In genomic region chr5:110478899-110479298, GRCh38 we compare ENCODE assay signal across 15 cellular contexts.
DNase-seq lines count a peak whose midpoint lies in the region; TF ChIP-seq lines count a peak whose summit lies in the region.
"Had no signal": no experiment of that assay in that cellular context is flagged by ENCODE, and none has a peak within 500 bp of the region (broad histone marks: within the 10 kb centered on the region; RNA-seq: fewer than 3 reads in every experiment).

No MANE protein-coding gene starts in this region.

- no peaks in the 10 kb centered on the region for H3K27me3 Mint-ChIP-seq in endodermal cell (ENCODE audit: insufficient read depth)
- H3K27me3 Mint-ChIP-seq: CD4-positive, CD25-positive, alpha-beta regulatory T cell had no signal

- no peaks in the 10 kb centered on the region for H3K27me3 ChIP-seq in endodermal cell (ENCODE audit: control insufficient read depth, insufficient read depth, low read length, poor library complexity, severe bottlenecking)
- H3K27me3 ChIP-seq: SJCRH30, tibial nerve had no signal

- H3K27ac ChIP-seq in endodermal cell (ENCODE audit: low read depth, low read length): no peak overlapping the region
- H3K27ac ChIP-seq: epithelial cell of prostate, left ventricle myocardium inferior, SJCRH30, tibial nerve had no signal

- H3K36me3 Mint-ChIP-seq in endodermal cell (ENCODE audit: low read depth): no peaks in the 10 kb centered on the region
- H3K36me3 Mint-ChIP-seq: CD4-positive, CD25-positive, alpha-beta regulatory T cell had no signal

- DNase-seq in AG10803 (ENCODE audit: low read depth) (peak; percentile 96), LHCN-M2 (ENCODE audit: low read depth) (peak; percentile 90), amniotic stem cell (lab: John Stamatoyannopoulos, UW) (peak; percentile 91), iris pigment epithelial cell (ENCODE audit: low read depth) (peak; percentile 76), NCI-H446 treated with DMSO at 0.1 percent for 48 hours (lab: John Stamatoyannopoulos, UW) (no peak), OCI-M2 (lab: John Stamatoyannopoulos, UW; ENCODE audit: unreplicated experiment) (no peak), endodermal cell (no peak)
- DNase-seq in stimulated activated CD4-positive, alpha-beta T cell treated with anti-CD3 and anti-CD28 coated beads, Interleukin-12 subunit alpha, Interleukin-12 subunit beta, amount 100 ng/mL, for 4 hours: no peak
- DNase-seq: anterior cingulate cortex; CD4-positive, CD25-positive, alpha-beta regulatory T cell; left ventricle myocardium inferior; NCI-H2029 had no signal

- H3K9ac ChIP-seq in endodermal cell (ENCODE audit: extremely low read depth, low read length, poor library complexity, severe bottlenecking): no peak overlapping the region

- no peak overlapping the region for H3K27ac Mint-ChIP-seq in endodermal cell
- H3K27ac Mint-ChIP-seq: CD4-positive, CD25-positive, alpha-beta regulatory T cell had no signal

- peaks cover 9% of the 10 kb centered on the region for H3K4me1 Mint-ChIP-seq in endodermal cell
- H3K4me1 Mint-ChIP-seq: CD4-positive, CD25-positive, alpha-beta regulatory T cell had no signal

- no peaks in the 10 kb centered on the region for H3K9me3 Mint-ChIP-seq in endodermal cell

- TF ChIP-seq CTCF in AG10803 (conservative IDR thresholded peaks at IDR 0.05; ENCODE audit: low read length): no peak
- TF ChIP-seq CTCF in endodermal cell (conservative IDR thresholded peaks at IDR 0.05): no peak

- no peaks in the 10 kb centered on the region for H3K4me1 ChIP-seq in endodermal cell (ENCODE audit: control insufficient read depth, insufficient read depth, low read length)
- H3K4me1 ChIP-seq: left ventricle myocardium inferior, tibial nerve had no signal

- 100% methylated on average over 1 of the region's 2 CpGs; no CpG with 5 or more reads in 1 of the 2 experiments for WGBS in endodermal cell (ENCODE audit: insufficient coverage in 1 of 2, insufficient read length in 1 of 2), 2 experiments

- H3K36me3 ChIP-seq in endodermal cell (ENCODE audit: control insufficient read depth, insufficient read depth, low read length): no peaks in the 10 kb centered on the region
- H3K36me3 ChIP-seq: left ventricle myocardium inferior, SJCRH30, tibial nerve had no signal

- H3K9me3 ChIP-seq in endodermal cell (ENCODE audit: control insufficient read depth, low read length): no peaks in the 10 kb centered on the region
- H3K9me3 ChIP-seq: SJCRH30 had no signal

- H3K4me3 ChIP-seq in AG10803 (ENCODE audit: low read length) (no peak overlapping the region), endodermal cell (ENCODE audit: low read length) (no peak overlapping the region)
- H3K4me3 ChIP-seq: left ventricle myocardium inferior, SJCRH30, tibial nerve had no signal

- no peak overlapping the region for H3K4me3 Mint-ChIP-seq in endodermal cell
- H3K4me3 Mint-ChIP-seq: CD4-positive, CD25-positive, alpha-beta regulatory T cell had no signal

Comparison
In these comparisons a context has a peak if more than half of its experiments do, and no peak if none do; other contexts are left out.
1. DNase-seq: peak in AG10803 (single experiment), LHCN-M2 (single experiment), amniotic stem cell (single experiment) and iris pigment epithelial cell (single experiment); none in NCI-H446 treated with DMSO at 0.1 percent for 48 hours (single experiment), OCI-M2 (single experiment), endodermal cell (single experiment) and stimulated activated CD4-positive, alpha-beta T cell treated with anti-CD3 and anti-CD28 coated beads, Interleukin-12 subunit alpha, Interleukin-12 subunit beta, amount 100 ng/mL, for 4 hours (single experiment).